13 cellular contexts compared by ENCODE assay signal in the genomic region with DNA sequence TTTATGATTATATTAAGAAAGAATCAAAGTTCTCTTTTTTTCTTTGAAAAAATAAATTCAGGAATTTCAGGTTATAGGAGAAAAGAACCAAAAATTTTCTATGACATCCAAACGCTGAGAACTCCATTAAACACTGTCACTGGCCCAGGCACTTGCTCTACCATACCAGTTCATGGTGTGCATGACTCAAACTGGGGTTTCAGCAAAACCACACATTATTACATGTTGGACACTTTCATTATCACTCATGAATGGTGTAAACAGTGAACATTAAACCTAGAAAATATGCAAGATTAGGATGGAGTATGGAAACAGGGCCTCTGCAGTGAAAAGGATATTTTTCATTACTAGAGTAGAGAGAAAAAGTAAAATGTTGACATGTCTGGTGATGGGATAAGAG.
DNase-seq lines count a peak whose midpoint lies in the region; ATAC-seq and TF ChIP-seq lines count a peak whose summit lies in the region.
"Had no signal": no experiment of that assay in that cellular context is flagged by ENCODE, and none has a peak within 500 bp of the region (broad histone marks: within the 10 kb centered on the region; RNA-seq: fewer than 3 reads in every experiment).

No MANE protein-coding gene starts in this region.

- H3K9ac ChIP-seq in H9 (ENCODE audit: extremely low read depth, insufficient read length, low read length): no peak overlapping the region

- ATAC-seq in GM18858 (IDR thresholded peaks at IDR 0.05; ENCODE audit: unreplicated experiment): peak; percentile 100
- ATAC-seq in GM21447 (IDR thresholded peaks at IDR 0.05; ENCODE audit: unreplicated experiment): peak; percentile 100
- peak; percentile 100 for ATAC-seq in HG03039 (IDR thresholded peaks at IDR 0.05; ENCODE audit: unreplicated experiment)
- ATAC-seq in CD4-positive, alpha-beta T cell (ENCODE audit: poor library complexity): no peak
- ATAC-seq: T-cell had no signal

- CTCF ChIA-PET in CD4-positive, alpha-beta T cell (lab: Charles Lee): no interaction called here

- no peak overlapping the region for H3T11ph ChIP-seq in H9 (ENCODE audit: low read length)

- no peak overlapping the region for H3K4ac ChIP-seq in H9 (ENCODE audit: low read depth, low read length)

- H3K23ac ChIP-seq in H9 (ENCODE audit: insufficient read length, low read depth, low read length): no peak overlapping the region

- H3K79me1 ChIP-seq in H9 (ENCODE audit: insufficient read depth, low read depth, low read length, poor library complexity, severe bottlenecking): no peaks in the 10 kb centered on the region

- H3K4me2 ChIP-seq in H9 (ENCODE audit: insufficient read depth, insufficient read length, low read length): no peak overlapping the region

- no peak for TF ChIP-seq CTCF in H9 (conservative IDR thresholded peaks at IDR 0.05)
- no peak for TF ChIP-seq CTCF in CD4-positive, alpha-beta T cell (IDR thresholded peaks at IDR 0.05)

- no peak overlapping the region for H2AK5ac ChIP-seq in H9 (ENCODE audit: insufficient read length, low read length)

- no peak overlapping the region for H2AFZ ChIP-seq in H9 (ENCODE audit: low read length)

- peaks cover 6 to 10% (median 6%) of the 10 kb centered on the region in 3 experiments; a peak in 6 of 7 replicates for H3K36me3 Mint-ChIP-seq in H9 (ENCODE audit: insufficient read depth in 1 of 3, low read depth in 3 of 3)
- no peaks in the 10 kb centered on the region for H3K36me3 Mint-ChIP-seq in CD4-positive, alpha-beta T cell (ENCODE audit: low read depth)
- H3K36me3 Mint-ChIP-seq: T-cell had no signal

- H2BK15ac ChIP-seq in H9 (ENCODE audit: low read depth, low read length): no peak overlapping the region

- no peak overlapping the region for H3K14ac ChIP-seq in H9 (ENCODE audit: insufficient read depth, low read length)

- peaks cover 7% of the 10 kb centered on the region for H3K9me3 ChIP-seq in H9 (ENCODE audit: control insufficient read depth, low read depth, low read length)
- H3K9me3 ChIP-seq in CD4-positive, alpha-beta T cell (ENCODE audit: control insufficient read depth, low read length): peaks cover 5% of the 10 kb centered on the region

- H3K27me3 ChIP-seq in H9 (ENCODE audit: insufficient read depth, low read length): no peaks in the 10 kb centered on the region
- H3K27me3 ChIP-seq in CD4-positive, alpha-beta T cell (ENCODE audit: control insufficient read depth, insufficient read depth, low read length): no peaks in the 10 kb centered on the region
- H3K27me3 ChIP-seq: stomach had no signal

- H4K20me1 ChIP-seq in H9 (ENCODE audit: control insufficient read depth, insufficient read depth, insufficient read length): no peaks in the 10 kb centered on the region

- H3K9me3 Mint-ChIP-seq in H9: peaks cover 11 to 20% of the 10 kb centered on the region in 2 experiments
- H3K9me3 Mint-ChIP-seq in CD4-positive, alpha-beta T cell: peaks cover 2% of the 10 kb centered on the region

- intact Hi-C loops in CD4-positive, alpha-beta T cell (cut with DNase I, micrococcal nuclease): no loop called here

- H2BK5ac ChIP-seq in H9 (ENCODE audit: insufficient read length, low read length): no peak overlapping the region

- peak; percentile 62 for DNase-seq in MV-4-11 (lab: John Stamatoyannopoulos, UW)
- DNase-seq in NCI-H1417 treated with DMSO at 0.1 percent for 48 hours (lab: John Stamatoyannopoulos, UW): no peak
- no peak for DNase-seq in H9
- no peak for DNase-seq in CD4-positive, alpha-beta T cell
- DNase-seq in stimulated activated CD4-positive, alpha-beta T cell treated with anti-CD3 and anti-CD28 coated beads, Interleukin-2, amount 100 ng/mL, for 24 hours: no peak
- DNase-seq: amygdala; effector CD4-positive, alpha-beta T cell; stomach; T-cell had no signal

- POLR2A ChIA-PET in CD4-positive, alpha-beta T cell (lab: Charles Lee): no interaction called here

- WGBS in H9 (ENCODE audit: extremely low coverage, insufficient read length, low lambda C conversion rate): no CpG with 5 or more reads among the region's 1 CpG

- H2BK120ac ChIP-seq in H9 (ENCODE audit: low read depth, low read length, poor library complexity, severe bottlenecking): no peak overlapping the region

- H3K27ac Mint-ChIP-seq in H9: no peak overlapping the region
- H3K27ac Mint-ChIP-seq in CD4-positive, alpha-beta T cell: no peak overlapping the region
- H3K27ac Mint-ChIP-seq: T-cell had no signal

- no peaks in the 10 kb centered on the region for H3K23me2 ChIP-seq in H9 (ENCODE audit: insufficient read length, low read depth, low read length, poor library complexity, severe bottlenecking)

- no peak overlapping the region for H2BK12ac ChIP-seq in H9 (ENCODE audit: insufficient read length, low read depth, low read length)

- H3K4me1 ChIP-seq in H9 (ENCODE audit: insufficient read depth, low read length): no peaks in the 10 kb centered on the region
- H3K4me1 ChIP-seq: stomach had no signal

- H3K27me3 Mint-ChIP-seq in H9 (ENCODE audit: low read depth): no peaks in the 10 kb centered on the region
- no peaks in the 10 kb centered on the region for H3K27me3 Mint-ChIP-seq in CD4-positive, alpha-beta T cell
- H3K27me3 Mint-ChIP-seq: T-cell had no signal

- H3K79me2 ChIP-seq in H9 (ENCODE audit: insufficient read depth, low read length): no peaks in the 10 kb centered on the region

- H3K4me1 Mint-ChIP-seq in H9: peaks cover 0 to 9% of the 10 kb centered on the region in 2 experiments; a peak in 1 of 4 replicates
- no peaks in the 10 kb centered on the region for H3K4me1 Mint-ChIP-seq in CD4-positive, alpha-beta T cell (ENCODE audit: low read depth)
- H3K4me1 Mint-ChIP-seq: T-cell had no signal

- no peak overlapping the region for H3K56ac ChIP-seq in H9 (ENCODE audit: insufficient read length, low read depth, low read length)

- no peak overlapping the region for H4K8ac ChIP-seq in H9 (replicated peaks; ENCODE audit: insufficient read length, low read depth, low read length)

- no peak overlapping the region for H3K4me3 Mint-ChIP-seq in H9
- H3K4me3 Mint-ChIP-seq in CD4-positive, alpha-beta T cell: no peak overlapping the region
- H3K4me3 Mint-ChIP-seq: T-cell had no signal

- no peak overlapping the region for H3K27ac ChIP-seq in H9 (ENCODE audit: insufficient read length, low read depth, low read length)
- H3K27ac ChIP-seq in CD4-positive, alpha-beta T cell (ENCODE audit: low read depth, low read length): no peak overlapping the region
- H3K27ac ChIP-seq: C4-2B, stomach had no signal

- H4K91ac ChIP-seq in H9 (ENCODE audit: insufficient read length, low read depth, low read length): no peak overlapping the region

- no peak overlapping the region for H3K18ac ChIP-seq in H9 (ENCODE audit: insufficient read length, low read depth, low read length)

- H2BK20ac ChIP-seq in H9 (ENCODE audit: low read depth, low read length, poor library complexity, severe bottlenecking): no peak overlapping the region

- no peak overlapping the region for H4K5ac ChIP-seq in H9 (ENCODE audit: insufficient read length, low read depth, low read length)
